Comparison of ENCODE assay signal across 17 cellular contexts in the genomic region with DNA sequence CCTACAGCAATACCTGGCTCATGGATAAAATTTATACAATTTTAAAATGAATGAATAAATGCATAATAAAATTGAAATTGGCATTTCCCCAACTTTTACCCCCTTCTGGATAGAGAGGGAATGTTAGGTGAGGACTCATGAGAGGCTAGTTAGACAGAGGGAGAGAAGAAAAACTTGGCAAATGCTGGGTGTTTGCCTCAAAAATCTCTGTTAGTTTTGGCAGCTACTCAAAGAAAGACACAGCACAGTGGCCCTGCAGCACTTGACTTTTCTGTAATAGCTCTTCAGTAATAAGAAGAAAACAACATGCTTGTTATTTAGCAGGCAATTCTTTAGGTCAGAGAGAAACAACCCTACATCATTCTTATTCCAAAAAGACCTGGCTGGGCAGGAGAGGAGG. TPM values are rescaled to one million over a fixed set of nuclear protein-coding genes. Genes with fewer than 3 reads are reported as not detected.
A peak's percentile ranks its signal among the peaks of the same experiment; 100 is the strongest.
DNase-seq lines count a peak whose midpoint lies in the region; ATAC-seq and TF ChIP-seq lines count a peak whose summit lies in the region.
"Had no signal": no experiment of that assay in that cellular context is flagged by ENCODE, and none has a peak within 500 bp of the region (broad histone marks: within the 10 kb centered on the region; RNA-seq: fewer than 3 reads in every experiment).

No MANE protein-coding gene starts in this region.

- TF ChIP-seq POLR2A in heart left ventricle (IDR thresholded peaks at IDR 0.05) = no peak
- TF ChIP-seq POLR2A in thyroid gland (IDR thresholded peaks at IDR 0.05) = no peak

- H3K27me3 ChIP-seq in heart left ventricle = no peaks in the 10 kb centered on the region
- H3K27me3 ChIP-seq in thyroid gland = no peaks in the 10 kb centered on the region
- H3K27me3 ChIP-seq: BLaER1 had no signal

- peaks cover 0 to 12% (median 0%) of the 10 kb centered on the region in 12 donors for H3K4me1 ChIP-seq in heart left ventricle
- peaks cover 23 to 42% of the 10 kb centered on the region in 2 donors for H3K4me1 ChIP-seq in thyroid gland
- H3K4me1 ChIP-seq: BLaER1 had no signal

- no peak overlapping the region for H3K4me3 ChIP-seq in heart left ventricle
- no peak overlapping the region for H3K4me3 ChIP-seq in thyroid gland (replicated peaks in 1 of 3)
- H3K4me3 ChIP-seq in coronary artery = no peak overlapping the region
- H3K4me3 ChIP-seq: BLaER1 had no signal

- H3K9me3 ChIP-seq in heart left ventricle (peaks cover 0 to 2% (median 0%) of the 10 kb centered on the region in 12 donors), thyroid gland (no peaks in the 10 kb centered on the region)
- H3K9me3 ChIP-seq: BLaER1 had no signal

- no peak for DNase-seq in Right ventricle myocardium superior
- DNase-seq in heart left ventricle = no peak
- peak; percentile 15 for DNase-seq in NCI-H1694 treated with DMSO at 0.1 percent for 48 hours (lab: John Stamatoyannopoulos, UW)
- peak; percentile 82 for DNase-seq in cerebellar cortex (ENCODE audit: low spot score)
- DNase-seq in thyroid gland = peak; percentile 38 to 40
- no peak for DNase-seq in DMS 273 treated with DMSO at 0.1 percent for 48 hours (lab: John Stamatoyannopoulos, UW)
- no peak for DNase-seq in coronary artery (ENCODE audit: low spot score)
- DNase-seq: CD8-positive, alpha-beta T cell; EL; H7; Kasumi-1; NCI-H1930; NCI-H510A; NCI-H774 had no signal

- H3K36me3 ChIP-seq in heart left ventricle (no peaks in the 10 kb centered on the region), thyroid gland (no peaks in the 10 kb centered on the region)
- H3K36me3 ChIP-seq: BLaER1 had no signal

- intact Hi-C loops in Right ventricle myocardium superior (cut with DNase I) = no loop called here
- intact Hi-C loops in heart left ventricle (cut with DNase I) = no loop called here
- intact Hi-C loops in thyroid gland (cut with DNase I) = no loop called here

- ATAC-seq in Right ventricle myocardium superior (ENCODE audit: poor library complexity) = peak; percentile 79
- no peak for ATAC-seq in heart left ventricle
- ATAC-seq in GM18517 (IDR thresholded peaks at IDR 0.05; ENCODE audit: unreplicated experiment) = no peak
- ATAC-seq: CD8-positive, alpha-beta T cell had no signal

- H3K27ac ChIP-seq in heart left ventricle (no peak overlapping the region), thyroid gland (peak overlapping the region; percentile 82 to 89 (median 87)), coronary artery (no peak overlapping the region)
- H3K27ac ChIP-seq: BLaER1 had no signal

- TF ChIP-seq CTCF in heart left ventricle (IDR thresholded peaks at IDR 0.05) (no peak), thyroid gland (IDR thresholded peaks at IDR 0.05) (peak in 3 of 6 experiments; percentile 10 to 39 (median 18)), coronary artery (IDR thresholded peaks at IDR 0.05) (no peak)

RNA-seq across cellular contexts. Expression of gene IZUMO1R, which starts 20.7 kb away (rescaled TPM):
- total RNA-seq in Right ventricle myocardium superior (not detected), heart left ventricle (not detected), thyroid gland (not detected)
- not detected for polyA plus RNA-seq in heart left ventricle
- total RNA-seq: CD8-positive, alpha-beta T cell; H7 had no signal
- polyA plus RNA-seq: IgD-negative memory B cell had no signal

Comparison
In these comparisons a context has a peak if more than half of its experiments do, and no peak if none do; other contexts are left out.
1. DNase-seq: peak in NCI-H1694 treated with DMSO at 0.1 percent for 48 hours (single experiment), cerebellar cortex (single experiment) and thyroid gland (2 of 2); none in Right ventricle myocardium superior (single experiment), heart left ventricle (0 of 5), DMS 273 treated with DMSO at 0.1 percent for 48 hours (single experiment) and coronary artery (single experiment).
2. H3K27ac ChIP-seq: peak in thyroid gland (3 of 3); none in heart left ventricle (0 of 12) and coronary artery (0 of 2).